9 cellular contexts compared by ENCODE assay signal in genomic region chr6:74409447-74409846, GRCh38.
DNase-seq lines count a peak whose midpoint lies in the region; ATAC-seq, FAIRE-seq and TF ChIP-seq lines count a peak whose summit lies in the region.
"Had no signal": no experiment of that assay in that cellular context is flagged by ENCODE, and none has a peak within 500 bp of the region (broad histone marks: within the 10 kb centered on the region; RNA-seq: fewer than 3 reads in every experiment).

No MANE protein-coding gene starts in this region.

- WGBS in gastroesophageal sphincter (ENCODE audit: low coverage in 1 of 2), 2 donors = 0 to 20% methylated on average over 1 of the region's 1 CpG

- no peak overlapping the region for H3K27ac Mint-ChIP-seq in T-helper 17 cell

- no peak overlapping the region for H3K4me3 Mint-ChIP-seq in T-helper 17 cell

- H3K36me3 Mint-ChIP-seq in T-helper 17 cell (ENCODE audit: low read depth) = no peaks in the 10 kb centered on the region

- peak; percentile 2 for DNase-seq in GM13977 (ENCODE audit: low spot score)
- peak; percentile 27 for DNase-seq in NCI-H526 treated with DMSO at 0.1 percent for 48 hours (lab: John Stamatoyannopoulos, UW)
- DNase-seq in urothelium cell line (ENCODE audit: low spot score) = peak; percentile 15
- no peak for DNase-seq in NCI-H446 treated with DMSO at 0.1 percent for 48 hours (lab: John Stamatoyannopoulos, UW)
- no peak for DNase-seq in T-helper 17 cell

- no peak for TF ChIP-seq EP300 in gastroesophageal sphincter (IDR thresholded peaks at IDR 0.05)

- no peak for TF ChIP-seq POLR2A in gastroesophageal sphincter (IDR thresholded peaks at IDR 0.05)

- H3K27ac ChIP-seq in gastroesophageal sphincter = no peak overlapping the region

- FAIRE-seq in urothelium cell line (lab: Jason Lieb, UNC) = no peak

- no peaks in the 10 kb centered on the region for H3K4me1 Mint-ChIP-seq in T-helper 17 cell

- H3K4me1 ChIP-seq in gastroesophageal sphincter = peaks cover 0 to 4% (median 0%) of the 10 kb centered on the region in 3 donors

- peak; percentile 82 for ATAC-seq in HG02623 (IDR thresholded peaks at IDR 0.05; ENCODE audit: unreplicated experiment)
- peak; percentile 83 for ATAC-seq in gastroesophageal sphincter
- ATAC-seq in T-helper 17 cell = no peak
- ATAC-seq in GM19328 (IDR thresholded peaks at IDR 0.05; ENCODE audit: unreplicated experiment) = no peak

- peak; percentile 49 for TF ChIP-seq CTCF in GM13977 (IDR thresholded peaks at IDR 0.05; ENCODE audit: extremely low read depth, insufficient read depth, missing control alignments)
- peak; percentile 45 to 71 (median 66) for TF ChIP-seq CTCF in gastroesophageal sphincter (IDR thresholded peaks at IDR 0.05)

- no peaks in the 10 kb centered on the region for H3K36me3 ChIP-seq in gastroesophageal sphincter

- in situ Hi-C loops in GM13977 (cut with MboI; ENCODE audit: low pct_unique_long_range_greater_than_20kb, low sequenced_read_pairs, unreplicated experiment) = loop anchor here (25.0 kb wide), 1 partner anchor 803 kb away; the partner anchor contains the start of gene COL12A1

- H3K27me3 ChIP-seq in gastroesophageal sphincter = no peaks in the 10 kb centered on the region

- no peaks in the 10 kb centered on the region for H3K27me3 Mint-ChIP-seq in T-helper 17 cell

- H3K9me3 ChIP-seq in gastroesophageal sphincter (no peaks in the 10 kb centered on the region), T-helper 17 cell (ENCODE audit: control insufficient read depth, low read length, poor library complexity, severe bottlenecking) (no peaks in the 10 kb centered on the region)

- no peak overlapping the region for H3K4me3 ChIP-seq in gastroesophageal sphincter
- H3K4me3 ChIP-seq: skin epidermis had no signal

Comparison
In these comparisons a context has a peak if more than half of its experiments do, and no peak if none do; other contexts are left out.
1. DNase-seq: peak in GM13977 (single experiment), NCI-H526 treated with DMSO at 0.1 percent for 48 hours (single experiment) and urothelium cell line (single experiment); none in NCI-H446 treated with DMSO at 0.1 percent for 48 hours (single experiment) and T-helper 17 cell (0 of 3).
2. ATAC-seq: peak in HG02623 (single experiment) and gastroesophageal sphincter (single experiment); none in T-helper 17 cell (single experiment) and GM19328 (single experiment).